Comparison of ENCODE assay signal across 8 cellular contexts in the genomic region with DNA sequence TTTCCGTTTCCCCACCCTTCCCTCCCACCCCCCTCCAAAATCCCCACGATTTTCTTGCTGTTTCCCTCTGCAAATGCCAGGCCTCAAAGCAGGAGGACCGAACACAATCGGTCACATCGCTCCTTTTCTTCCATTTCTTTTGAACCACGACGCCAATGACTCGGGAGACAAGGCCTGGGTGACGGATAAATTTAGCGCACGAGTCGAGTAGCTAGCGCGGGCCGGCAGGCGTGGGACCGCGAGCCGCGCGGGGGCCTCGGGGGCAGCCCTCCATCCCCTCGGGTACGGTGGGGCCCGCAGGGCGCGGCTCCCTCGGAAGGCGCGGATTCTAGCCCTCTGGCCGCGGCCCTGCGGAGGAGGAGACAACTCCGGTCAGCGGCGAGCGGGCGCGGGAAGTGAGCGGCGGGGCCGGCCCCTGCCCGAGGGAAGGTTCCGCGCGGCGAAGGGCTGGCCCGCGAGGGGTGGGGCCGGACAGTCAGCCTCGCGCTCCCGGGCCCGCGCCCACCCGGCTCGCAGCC. TPM values are rescaled to one million over a fixed set of nuclear protein-coding genes. Genes with fewer than 3 reads are reported as not detected.
DNase-seq lines count a peak whose midpoint lies in the region; ATAC-seq and TF ChIP-seq lines count a peak whose summit lies in the region.

No MANE protein-coding gene starts in this region.

- H3K4me2 ChIP-seq in KMS-11 (peak overlapping the region; percentile 68), hepatocyte (peak overlapping the region; percentile 88)

- peak overlapping the region; percentile 92 for H3K4me3 Mint-ChIP-seq in activated naive CD8-positive, alpha-beta T cell treated with anti-CD3 and anti-CD28 coated beads, Interleukin-2, amount 50 U/mL, for 24 hours

- H3K27me3 ChIP-seq in KMS-11 (ENCODE audit: insufficient read depth, low read depth): no peaks in the 10 kb centered on the region
- H3K27me3 ChIP-seq in hepatocyte: no peaks in the 10 kb centered on the region

- H3K27ac Mint-ChIP-seq in activated naive CD8-positive, alpha-beta T cell treated with anti-CD3 and anti-CD28 coated beads, Interleukin-2, amount 50 U/mL, for 24 hours: peak overlapping the region; percentile 97

- intact Hi-C loops in sciatic nerve (cut with DNase I): no loop called here

- H3K79me2 ChIP-seq in KMS-11 (ENCODE audit: insufficient read depth, low read depth): peaks cover 36% of the 10 kb centered on the region
- H3K79me2 ChIP-seq in hepatocyte: peaks cover 50% of the 10 kb centered on the region

- peaks cover 69% of the 10 kb centered on the region for H3K4me1 Mint-ChIP-seq in activated naive CD8-positive, alpha-beta T cell treated with anti-CD3 and anti-CD28 coated beads, Interleukin-2, amount 50 U/mL, for 24 hours

- 0% methylated on average over 25 of the region's 57 CpGs for WGBS in hepatocyte (ENCODE audit: low lambda C conversion rate, missing lambda C conversion rate)

- H3K4me3 ChIP-seq in KMS-11 (IDR thresholded peaks at IDR 0.05; ENCODE audit: insufficient read depth, low read depth, low read length) (no peak overlapping the region), hepatocyte (peak overlapping the region; percentile 90)

- ATAC-seq in activated naive CD8-positive, alpha-beta T cell treated with anti-CD3 and anti-CD28 coated beads, Interleukin-2, amount 50 U/mL, for 24 hours: peak; percentile 7
- peak; percentile 18 for ATAC-seq in sciatic nerve

- H3K27ac ChIP-seq in KMS-11: peak overlapping the region; percentile 84
- H3K27ac ChIP-seq in hepatocyte: peak overlapping the region; percentile 100

- peaks cover 36% of the 10 kb centered on the region for H3K36me3 Mint-ChIP-seq in activated naive CD8-positive, alpha-beta T cell treated with anti-CD3 and anti-CD28 coated beads, Interleukin-2, amount 50 U/mL, for 24 hours (ENCODE audit: low read depth)

- no peaks in the 10 kb centered on the region for H3K9me2 ChIP-seq in hepatocyte (replicated peaks; ENCODE audit: insufficient read depth)

- H4K20me1 ChIP-seq in KMS-11 (ENCODE audit: insufficient read depth) (no peaks in the 10 kb centered on the region), hepatocyte (ENCODE audit: insufficient read depth, poor library complexity, severe bottlenecking) (peaks cover 9% of the 10 kb centered on the region)

- H3K4me1 ChIP-seq in KMS-11 (ENCODE audit: low read depth, poor library complexity, severe bottlenecking): peaks cover 41% of the 10 kb centered on the region
- peaks cover 37% of the 10 kb centered on the region for H3K4me1 ChIP-seq in hepatocyte (ENCODE audit: insufficient read depth)

- TF ChIP-seq CTCF in KMS-11 (conservative IDR thresholded peaks at IDR 0.05; ENCODE audit: low read depth, low read length) (no peak), hepatocyte (IDR thresholded peaks at IDR 0.05; ENCODE audit: poor library complexity) (no peak)

- peak; percentile 57 to 61 for DNase-seq in activated CD4-positive, alpha-beta T cell treated with anti-CD3 and anti-CD28 coated beads, Interleukin-2, amount 50 U/mL, for 48 hours
- DNase-seq in activated CD4-positive, alpha-beta T cell treated with anti-CD3 and anti-CD28 coated beads for 1 hour: no peak
- DNase-seq in activated naive CD8-positive, alpha-beta T cell treated with anti-CD3 and anti-CD28 coated beads, Interleukin-2, amount 50 U/mL, for 24 hours: no peak
- DNase-seq in hepatocyte (ENCODE audit: low spot score) (no peak), sciatic nerve (ENCODE audit: low spot score) (peak; percentile 86), GM19240 (ENCODE audit: insufficient read length, low spot score) (no peak)
- no peak for DNase-seq in activated effector memory CD4-positive, alpha-beta T cell treated with Interleukin-2 at 50 U/mL for 16 hours

- no peaks in the 10 kb centered on the region for H3K9me3 ChIP-seq in hepatocyte (ENCODE audit: low read depth)

- H2AFZ ChIP-seq in KMS-11 (ENCODE audit: low read depth) (peak overlapping the region; percentile 80), hepatocyte (peak overlapping the region; percentile 23)

- H3K36me3 ChIP-seq in KMS-11 (ENCODE audit: insufficient read depth): no peaks in the 10 kb centered on the region
- no peaks in the 10 kb centered on the region for H3K36me3 ChIP-seq in hepatocyte (replicated peaks; ENCODE audit: insufficient read depth, low read depth)

- H3K9me3 Mint-ChIP-seq in activated naive CD8-positive, alpha-beta T cell treated with anti-CD3 and anti-CD28 coated beads, Interleukin-2, amount 50 U/mL, for 24 hours: no peaks in the 10 kb centered on the region

- no peaks in the 10 kb centered on the region for H3K27me3 Mint-ChIP-seq in activated naive CD8-positive, alpha-beta T cell treated with anti-CD3 and anti-CD28 coated beads, Interleukin-2, amount 50 U/mL, for 24 hours

- H3K9ac ChIP-seq in KMS-11: peak overlapping the region; percentile 95

RNA-seq across cellular contexts. Expression of gene JOSD1, which starts 0.4 kb away (rescaled TPM):
- total RNA-seq in hepatocyte: 76.0 and 104 TPM in 2 replicates
- 15.8 and 18.6 TPM in 2 replicates for polyA plus RNA-seq in hepatocyte
- total RNA-seq in sciatic nerve: 54.6 TPM

RNA-seq across cellular contexts. Expression of gene GTPBP1, which starts 5.4 kb away (rescaled TPM):
- total RNA-seq in hepatocyte (26.0 and 36.8 TPM in 2 replicates), sciatic nerve (55.5 TPM)
- polyA plus RNA-seq in hepatocyte: 28.6 and 30.8 TPM in 2 replicates

RNA-seq across cellular contexts. Expression of gene TOMM22, which starts 18.6 kb away (rescaled TPM):
- total RNA-seq in hepatocyte (57.7 and 76.3 TPM in 2 replicates), sciatic nerve (35.3 TPM)
- polyA plus RNA-seq in hepatocyte: 70.6 and 80.3 TPM in 2 replicates

RNA-seq across cellular contexts. Expression of gene CBY1, which starts 43.9 kb away (rescaled TPM):
- 19.7 and 20.5 TPM in 2 replicates for total RNA-seq in hepatocyte
- polyA plus RNA-seq in hepatocyte: 35.8 and 39.4 TPM in 2 replicates
- total RNA-seq in sciatic nerve: 31.4 TPM

RNA-seq across cellular contexts. Expression of gene FAM227A, which starts 44.1 kb away (rescaled TPM):
- total RNA-seq in hepatocyte (1.1 and 2.9 TPM in 2 replicates), sciatic nerve (2.9 TPM)
- polyA plus RNA-seq in hepatocyte: 0.51 and 2.3 TPM in 2 replicates

Comparison
In these comparisons a context has a peak if more than half of its experiments do, and no peak if none do; other contexts are left out.
1. DNase-seq: peak in activated CD4-positive, alpha-beta T cell treated with anti-CD3 and anti-CD28 coated beads, Interleukin-2, amount 50 U/mL, for 48 hours (2 of 2) and sciatic nerve (single experiment); none in activated CD4-positive, alpha-beta T cell treated with anti-CD3 and anti-CD28 coated beads for 1 hour (single experiment), activated naive CD8-positive, alpha-beta T cell treated with anti-CD3 and anti-CD28 coated beads, Interleukin-2, amount 50 U/mL, for 24 hours (single experiment), hepatocyte (single experiment), GM19240 (single experiment) and activated effector memory CD4-positive, alpha-beta T cell treated with Interleukin-2 at 50 U/mL for 16 hours (single experiment).